ENCODE assay signal across 8 cellular contexts in genomic region chr15:60392601-60392985, GRCh38. TPM values are rescaled to one million over a fixed set of nuclear protein-coding genes. Genes with fewer than 3 reads are reported as not detected.
A peak's percentile ranks its signal among the peaks of the same experiment; 100 is the strongest.
DNase-seq lines count a peak whose midpoint lies in the region; TF ChIP-seq lines count a peak whose summit lies in the region.

No MANE protein-coding gene starts in this region.

- POLR2A ChIA-PET in activated CD4-positive, alpha-beta T cell treated with anti-CD3 and anti-CD28 coated beads, Interleukin-2, amount 10 ng/mL, durations not matched to agents 7 days and 5 days (lab: Charles Lee) = no interaction called here

- in situ Hi-C loops in GM13976 (cut with MboI; ENCODE audit: low sequenced_read_pairs, unreplicated experiment) = no loop called here

- no peaks in the 10 kb centered on the region for H3K27me3 Mint-ChIP-seq in activated CD4-positive, alpha-beta T cell treated with anti-CD3 and anti-CD28 coated beads, Interleukin-2, amount 10 ng/mL, durations not matched to agents 7 days and 5 days

- peaks cover 87% of the 10 kb centered on the region for H3K4me1 Mint-ChIP-seq in activated CD4-positive, alpha-beta T cell treated with anti-CD3 and anti-CD28 coated beads, Interleukin-2, amount 10 ng/mL, durations not matched to agents 7 days and 5 days

- peak overlapping the region; percentile 34 for H3K27ac Mint-ChIP-seq in activated CD4-positive, alpha-beta T cell treated with anti-CD3 and anti-CD28 coated beads, Interleukin-2, amount 10 ng/mL, durations not matched to agents 7 days and 5 days

- CTCF ChIA-PET in activated CD4-positive, alpha-beta T cell treated with anti-CD3 and anti-CD28 coated beads, Interleukin-2, amount 10 ng/mL, durations not matched to agents 7 days and 5 days (lab: Charles Lee) = interaction anchor here (0.5 kb wide), 1 partner anchor 10 kb away, joined by 3 read pairs; no protein-coding TSS in a partner anchor

- peaks cover 60% of the 10 kb centered on the region for H3K36me3 Mint-ChIP-seq in activated CD4-positive, alpha-beta T cell treated with anti-CD3 and anti-CD28 coated beads, Interleukin-2, amount 10 ng/mL, durations not matched to agents 7 days and 5 days (ENCODE audit: low read depth)

- no peak overlapping the region for H3K4me3 Mint-ChIP-seq in activated CD4-positive, alpha-beta T cell treated with anti-CD3 and anti-CD28 coated beads, Interleukin-2, amount 10 ng/mL, durations not matched to agents 7 days and 5 days

- peak; percentile 59 for DNase-seq in activated CD4-positive, alpha-beta T cell treated with anti-CD3 and anti-CD28 coated beads for 48 hours
- no peak for DNase-seq in activated CD4-positive, alpha-beta T cell treated with anti-CD3 and anti-CD28 coated beads, Interleukin-2, amount 50 U/mL, for 4 hours
- DNase-seq in activated CD4-positive, alpha-beta T cell treated with anti-CD3 and anti-CD28 coated beads, Interleukin-2, amount 10 ng/mL, durations not matched to agents 7 days and 5 days = peak; percentile 43
- DNase-seq in fibroblast of the conjunctiva (ENCODE audit: low read depth) = peak; percentile 84
- peak; percentile 21 to 25 for DNase-seq in stimulated activated CD4-positive, alpha-beta T cell treated with anti-CD3 and anti-CD28 coated beads, Interleukin-2, amount 100 ng/mL, for 48 hours
- no peak for DNase-seq in GM13976 (ENCODE audit: low spot score)
- no peak for DNase-seq in NOMO-1 treated with DMSO at 0.1 percent for 48 hours (lab: John Stamatoyannopoulos, UW; ENCODE audit: unreplicated experiment)
- DNase-seq in activated gamma-delta T cell treated with Interleukin-2 at 50 U/mL for 16 hours = no peak

- TF ChIP-seq CTCF in GM13976 (IDR thresholded peaks at IDR 0.05; ENCODE audit: borderline replicate concordance, control extremely low read depth, extremely low read depth, insufficient read depth, missing control alignments) = no peak

- H3K9me3 Mint-ChIP-seq in activated CD4-positive, alpha-beta T cell treated with anti-CD3 and anti-CD28 coated beads, Interleukin-2, amount 10 ng/mL, durations not matched to agents 7 days and 5 days = no peaks in the 10 kb centered on the region

RNA-seq across cellular contexts. Expression of gene ANXA2, which starts 5.2 kb away (rescaled TPM):
- 100 to 1,000 TPM; 438 to 488 TPM for total RNA-seq in activated CD4-positive, alpha-beta T cell treated with anti-CD3 and anti-CD28 coated beads, Interleukin-2, amount 10 ng/mL, durations not matched to agents 7 days and 5 days

Comparison
In these comparisons a context has a peak if more than half of its experiments do, and no peak if none do; other contexts are left out.
1. DNase-seq: peak in activated CD4-positive, alpha-beta T cell treated with anti-CD3 and anti-CD28 coated beads for 48 hours (single experiment), activated CD4-positive, alpha-beta T cell treated with anti-CD3 and anti-CD28 coated beads, Interleukin-2, amount 10 ng/mL, durations not matched to agents 7 days and 5 days (single experiment), fibroblast of the conjunctiva (single experiment) and stimulated activated CD4-positive, alpha-beta T cell treated with anti-CD3 and anti-CD28 coated beads, Interleukin-2, amount 100 ng/mL, for 48 hours (2 of 2); none in activated CD4-positive, alpha-beta T cell treated with anti-CD3 and anti-CD28 coated beads, Interleukin-2, amount 50 U/mL, for 4 hours (0 of 2), GM13976 (single experiment), NOMO-1 treated with DMSO at 0.1 percent for 48 hours (single experiment) and activated gamma-delta T cell treated with Interleukin-2 at 50 U/mL for 16 hours (single experiment).